Comparison of ENCODE assay signal across 15 cellular contexts in genomic region chr10:102375250-102375649, GRCh38. TPM values are rescaled to one million over a fixed set of nuclear protein-coding genes. Genes with fewer than 3 reads are reported as not detected.
DNase-seq lines count a peak whose midpoint lies in the region; ATAC-seq and TF ChIP-seq lines count a peak whose summit lies in the region.
"Had no signal": no experiment of that assay in that cellular context is flagged by ENCODE, and none has a peak within 500 bp of the region (broad histone marks: within the 10 kb centered on the region; RNA-seq: fewer than 3 reads in every experiment).

No MANE protein-coding gene starts in this region.

- H3K4me3 Mint-ChIP-seq in WTC11 = no peak overlapping the region
- H3K4me3 Mint-ChIP-seq: stimulated activated naive CD8-positive, alpha-beta T cell treated with anti-CD3 and anti-CD28 coated beads, Interleukin-15, Interleukin-2, amounts not matched to agents 100 ng/mL and 50 ng/mL, for 24 hours had no signal

- POLR2A ChIA-PET in WTC11 (lab: Charles Lee) = interaction anchor here (0.6 kb wide), 1 partner anchor 206 kb away, joined by 3 read pairs; no protein-coding TSS in a partner anchor

- H3K4me3 ChIP-seq in AG10803 (ENCODE audit: low read length) (no peak overlapping the region), GM12864 (ENCODE audit: low read depth, low read length) (no peak overlapping the region), fibroblast of villous mesenchyme (ENCODE audit: low read depth, low read length) (no peak overlapping the region)
- H3K4me3 ChIP-seq: pancreas had no signal

- TF ChIP-seq CTCF in AG10803 (conservative IDR thresholded peaks at IDR 0.05; ENCODE audit: low read length) (peak; percentile 9; the same call in 1 of the 2 replicates), GM12864 (IDR thresholded peaks at IDR 0.05; ENCODE audit: low read depth, low read length, missing control alignments) (peak; percentile 11), WTC11 (IDR thresholded peaks at IDR 0.05) (no peak), fibroblast of villous mesenchyme (IDR thresholded peaks at IDR 0.05; ENCODE audit: insufficient read depth, low read depth, low read length) (peak; percentile 18)

- H3K9me3 Mint-ChIP-seq in WTC11 = peaks cover 5% of the 10 kb centered on the region
- H3K9me3 Mint-ChIP-seq: stimulated activated naive CD8-positive, alpha-beta T cell treated with anti-CD3 and anti-CD28 coated beads, Interleukin-15, Interleukin-2, amounts not matched to agents 100 ng/mL and 50 ng/mL, for 24 hours had no signal

- peak; percentile 90 for ATAC-seq in WTC11
- ATAC-seq in HG03521 (IDR thresholded peaks at IDR 0.05; ENCODE audit: unreplicated experiment) = no peak
- no peak for ATAC-seq in HG02885 (IDR thresholded peaks at IDR 0.05; ENCODE audit: poor library complexity, unreplicated experiment)
- no peak for ATAC-seq in HG03097 (IDR thresholded peaks at IDR 0.05; ENCODE audit: low FRiP score, unreplicated experiment)

- H3K36me3 Mint-ChIP-seq in WTC11 = peaks cover 38% of the 10 kb centered on the region

- H3K27me3 Mint-ChIP-seq in WTC11 (ENCODE audit: low read depth) = no peaks in the 10 kb centered on the region
- H3K27me3 Mint-ChIP-seq: stimulated activated naive CD8-positive, alpha-beta T cell treated with anti-CD3 and anti-CD28 coated beads, Interleukin-15, Interleukin-2, amounts not matched to agents 100 ng/mL and 50 ng/mL, for 24 hours had no signal

- H3K4me1 Mint-ChIP-seq in WTC11 = no peaks in the 10 kb centered on the region

- DNase-seq in AG10803 (ENCODE audit: low read depth) (no peak), GM12864 (ENCODE audit: low read depth) (no peak), WTC11 (ENCODE audit: low spot score) (peak; percentile 36), fibroblast of villous mesenchyme (ENCODE audit: low read depth) (no peak), putamen (ENCODE audit: low spot score) (no peak)
- DNase-seq: DMS79, HCEC 1CT, head of caudate nucleus, kidney, NCI-H524 treated with DMSO at 0.1 percent for 48 hours, pancreas had no signal

- H3K27ac Mint-ChIP-seq in WTC11 = no peak overlapping the region
- H3K27ac Mint-ChIP-seq: stimulated activated naive CD8-positive, alpha-beta T cell treated with anti-CD3 and anti-CD28 coated beads, Interleukin-15, Interleukin-2, amounts not matched to agents 100 ng/mL and 50 ng/mL, for 24 hours had no signal

- CTCF ChIA-PET in WTC11 (lab: Charles Lee) = interaction anchor here (0.5 to 5.1 kb wide), 17 partner anchors 9 to 208 kb away, joined by 3 to 39 read pairs (median 5); partner anchors contain the start of genes ELOVL3 and NFKB2

TF ChIP-seq in WTC11, 78 proteins besides CTCF, POLR2A, EP300 and RAD21:
- no peak for TF ChIP-seq CDX4 (CRISPR knock-in tag; IDR thresholded peaks at IDR 0.05; ENCODE audit: borderline replicate concordance)

RNA-seq across cellular contexts. Expression of gene NFKB2, which starts 20.3 kb away (rescaled TPM):
- total RNA-seq in WTC11 (2021) (24.6 to 28.0 TPM (median 27.6 TPM) in 3 replicates), fibroblast of villous mesenchyme (16.8 and 37.6 TPM in 2 replicates)

RNA-seq across cellular contexts. Expression of gene PSD, which starts 43.3 kb away (rescaled TPM):
- total RNA-seq in WTC11 (2021) (10.2 to 12.5 TPM (median 10.4 TPM) in 3 replicates), fibroblast of villous mesenchyme (1.6 and 2.2 TPM in 2 replicates)

RNA-seq across cellular contexts. Expression of gene FBXL15, which starts 45.4 kb away (rescaled TPM):
- total RNA-seq in WTC11 (2021) (21.6 to 24.6 TPM (median 23.2 TPM) in 3 replicates), fibroblast of villous mesenchyme (4.3 and 8.4 TPM in 2 replicates)

RNA-seq across cellular contexts. Expression of gene CUEDC2, which starts 57.1 kb away (rescaled TPM):
- total RNA-seq in WTC11 (2021) (40.2 to 69.0 TPM (median 65.8 TPM) in 3 replicates), fibroblast of villous mesenchyme (51.0 and 54.8 TPM in 2 replicates)
